In the genomic region with DNA sequence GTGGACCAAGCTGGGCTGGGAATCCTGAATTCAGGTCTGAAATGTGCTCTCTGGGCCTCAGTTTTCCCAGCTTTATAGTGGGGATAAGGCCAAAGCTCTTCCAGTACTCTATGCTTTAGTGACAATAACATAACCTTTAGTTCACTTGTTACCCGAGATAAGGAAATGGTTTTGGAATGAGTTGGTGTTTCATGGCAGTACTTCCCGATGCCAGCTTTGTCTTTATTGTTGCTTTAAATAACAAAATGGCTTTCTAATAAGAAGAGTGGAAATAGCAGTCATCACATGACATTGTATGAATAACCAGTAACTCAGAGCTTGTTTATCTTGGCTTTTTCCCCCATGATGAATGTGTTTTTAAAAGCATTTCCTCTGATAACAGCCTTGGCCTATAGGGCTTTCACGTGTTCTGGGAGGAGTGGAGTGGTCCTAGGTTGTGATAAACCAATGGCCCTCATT, we compare ENCODE assay signal across 13 cellular contexts. TPM values are rescaled to one million over a fixed set of nuclear protein-coding genes. Genes with fewer than 3 reads are reported as not detected.
DNase-seq lines count a peak whose midpoint lies in the region; TF ChIP-seq lines count a peak whose summit lies in the region.
"Had no signal": no experiment of that assay in that cellular context is flagged by ENCODE, and none has a peak within 500 bp of the region (broad histone marks: within the 10 kb centered on the region; RNA-seq: fewer than 3 reads in every experiment).

No MANE protein-coding gene starts in this region.

- no peaks in the 10 kb centered on the region for H3K79me2 ChIP-seq in PC-9 (ENCODE audit: low read depth)

- no peaks in the 10 kb centered on the region for H3K4me1 ChIP-seq in PC-9 (replicated peaks; ENCODE audit: insufficient read depth)

- H2AFZ ChIP-seq in PC-9 = no peak overlapping the region

- DNase-seq in HS-27A (ENCODE audit: low read depth) (peak; percentile 56), amniotic epithelial cell (ENCODE audit: low read depth) (peak; percentile 89), fibroblast of the aortic adventitia (ENCODE audit: low read depth) (peak; percentile 96), retinal pigment epithelial cell (ENCODE audit: low read depth) (peak; percentile 34), NCI-H2107 (lab: John Stamatoyannopoulos, UW) (no peak), H4 (ENCODE audit: low spot score) (no peak), nephron progenitor cell (no peak), PC-9 (no peak)
- DNase-seq: NCI-H1436 treated with DMSO at 0.1 percent for 48 hours, T-helper 17 cell had no signal

- H3K4me3 ChIP-seq in fibroblast of the aortic adventitia (ENCODE audit: low read depth, low read length) (no peak overlapping the region), retinal pigment epithelial cell (ENCODE audit: low read length) (no peak overlapping the region), PC-9 (no peak overlapping the region)

- TF ChIP-seq CTCF in fibroblast of the aortic adventitia (IDR thresholded peaks at IDR 0.05; ENCODE audit: insufficient read depth, low read length) (no peak), retinal pigment epithelial cell (conservative IDR thresholded peaks at IDR 0.05; ENCODE audit: low read depth, low read length) (no peak), nephron progenitor cell (IDR thresholded peaks at IDR 0.05) (no peak), PC-9 (conservative IDR thresholded peaks at IDR 0.05) (no peak)

- POLR2A ChIA-PET in PC-9 (lab: Charles Lee; ENCODE audit: unreplicated experiment) = no interaction called here

- H3K27ac ChIP-seq in PC-9 = no peak overlapping the region

- H3K9me3 ChIP-seq in PC-9 (ENCODE audit: insufficient read depth, low read depth) = no peaks in the 10 kb centered on the region

- H3K4me3 Mint-ChIP-seq in nephron progenitor cell = no peak overlapping the region
- H3K4me3 Mint-ChIP-seq: activated CD8-positive, alpha-beta T cell treated with anti-CD3 and anti-CD28 coated beads, Interleukin-2, amount 10 ng/mL, durations not matched to agents 7 days and 5 days; activated naive CD4-positive, alpha-beta T cell treated with anti-CD3 and anti-CD28 coated beads, Interleukin-2, amount 50 U/mL, for 24 hours; nephron; T-helper 17 cell had no signal

- peaks cover 50% of the 10 kb centered on the region for H3K36me3 Mint-ChIP-seq in nephron progenitor cell (ENCODE audit: low read depth)

- peaks cover 51% of the 10 kb centered on the region for H3K9me3 Mint-ChIP-seq in nephron progenitor cell

- H3K36me3 ChIP-seq in PC-9 (ENCODE audit: low read depth) = no peaks in the 10 kb centered on the region

- CTCF ChIA-PET in PC-9 (lab: Charles Lee) = no interaction called here

- no peaks in the 10 kb centered on the region for H4K20me1 ChIP-seq in PC-9 (ENCODE audit: insufficient read depth)

- no peaks in the 10 kb centered on the region for H3K4me1 Mint-ChIP-seq in nephron progenitor cell
- H3K4me1 Mint-ChIP-seq: activated naive CD4-positive, alpha-beta T cell treated with anti-CD3 and anti-CD28 coated beads, Interleukin-2, amount 50 U/mL, for 24 hours; nephron; T-helper 17 cell had no signal

- no peaks in the 10 kb centered on the region for H3F3A ChIP-seq in PC-9 (ENCODE audit: insufficient read depth, low read depth)

- H3K4me2 ChIP-seq in PC-9 = no peak overlapping the region

- BruUV-seq in PC-9 (replicated peaks; lab: Mats Ljungman, UMichigan) = no TSS peak

- no peaks in the 10 kb centered on the region for H3K9me2 ChIP-seq in PC-9 (ENCODE audit: insufficient read depth)

- intact Hi-C loops in PC-9 (cut with micrococcal nuclease; ENCODE audit: unreplicated experiment) = no loop called here

- peaks cover 42% of the 10 kb centered on the region for H3K27me3 ChIP-seq in PC-9 (ENCODE audit: insufficient read depth, low read depth)

- H3K27me3 Mint-ChIP-seq in nephron progenitor cell (ENCODE audit: low read depth, poor library complexity) = no peaks in the 10 kb centered on the region
- H3K27me3 Mint-ChIP-seq: T-helper 17 cell had no signal

- H3K27ac Mint-ChIP-seq in nephron progenitor cell = no peak overlapping the region
- H3K27ac Mint-ChIP-seq: activated CD8-positive, alpha-beta T cell treated with anti-CD3 and anti-CD28 coated beads, Interleukin-2, amount 10 ng/mL, durations not matched to agents 7 days and 5 days; activated naive CD4-positive, alpha-beta T cell treated with anti-CD3 and anti-CD28 coated beads, Interleukin-2, amount 50 U/mL, for 24 hours; nephron; T-helper 17 cell had no signal

RNA-seq across cellular contexts. Expression of gene ZNF618, which starts 53.6 kb away (rescaled TPM):
- 5.8 and 13.6 TPM in 2 replicates for total RNA-seq in fibroblast of the aortic adventitia (ENCODE audit: low replicate concordance)
- total RNA-seq in H4 (2014; rRNA removed; shearing (Covaris generic)) = 4.8 and 4.9 TPM in 2 replicates
- total RNA-seq in PC-9 (2021) = 0.20 and 0.23 TPM in 2 replicates

Comparison
In these comparisons a context has a peak if more than half of its experiments do, and no peak if none do; other contexts are left out.
1. DNase-seq: peak in HS-27A (single experiment), amniotic epithelial cell (single experiment), fibroblast of the aortic adventitia (single experiment) and retinal pigment epithelial cell (single experiment); none in NCI-H2107 (single experiment), H4 (single experiment), nephron progenitor cell (single experiment) and PC-9 (0 of 2).